Comparison of ENCODE assay signal across 8 cellular contexts in genomic region chr3:184338538-184338945, GRCh38. TPM values are rescaled to one million over a fixed set of nuclear protein-coding genes. Genes with fewer than 3 reads are reported as not detected.
DNase-seq lines count a peak whose midpoint lies in the region; ATAC-seq, FAIRE-seq and TF ChIP-seq lines count a peak whose summit lies in the region.

No MANE protein-coding gene starts in this region.

- H3K9me3 ChIP-seq in T-helper 17 cell (ENCODE audit: control insufficient read depth, low read length, poor library complexity, severe bottlenecking): no peaks in the 10 kb centered on the region

- TF ChIP-seq CTCF in omental fat pad (IDR thresholded peaks at IDR 0.05): no peak

- FAIRE-seq in frontal cortex (lab: Jason Lieb, UNC): no peak

- H3K4me3 Mint-ChIP-seq in T-helper 17 cell: peak overlapping the region; percentile 93

- H3K27me3 Mint-ChIP-seq in T-helper 17 cell: peaks cover 7% of the 10 kb centered on the region

- ATAC-seq in T-helper 17 cell (no peak), omental fat pad (ENCODE audit: low FRiP score) (peak; percentile 47), GM19463 (IDR thresholded peaks at IDR 0.05; ENCODE audit: unreplicated experiment) (no peak), GM18861 (IDR thresholded peaks at IDR 0.05; ENCODE audit: unreplicated experiment) (no peak)

- peaks cover 40% of the 10 kb centered on the region for H3K4me1 Mint-ChIP-seq in T-helper 17 cell

- peak; percentile 85 for DNase-seq in NCI-H1092 (lab: John Stamatoyannopoulos, UW)
- peak in 1 of 3 donors; percentile 18 for DNase-seq in T-helper 17 cell
- DNase-seq in frontal cortex (ENCODE audit: low spot score in 2 of 2): peak; percentile 77 to 97
- DNase-seq in omental fat pad (ENCODE audit: low spot score): peak; percentile 67
- DNase-seq in HT-29 (ENCODE audit: low spot score): no peak
- DNase-seq in H4 (ENCODE audit: low spot score): no peak

- peaks cover 8% of the 10 kb centered on the region for H3K36me3 Mint-ChIP-seq in T-helper 17 cell (ENCODE audit: low read depth)

- peak overlapping the region; percentile 95 for H3K27ac Mint-ChIP-seq in T-helper 17 cell

RNA-seq across cellular contexts. Expression of gene FAM131A, which starts 1.1 kb away (rescaled TPM):
- total RNA-seq in T-helper 17 cell (10 to 100 TPM in 1 of 2 donors, 1 to 10 TPM in 1; 7.9 to 10.9 TPM), frontal cortex (60.7 TPM), omental fat pad (10 to 100 TPM; 19.1 to 30.8 (median 25.9) TPM)
- 21.4 and 26.6 TPM in 2 replicates for total RNA-seq in HT-29 (2014; rRNA removed; shearing (Covaris generic))
- 18.4 and 22.2 TPM in 2 replicates for total RNA-seq in H4 (2014; rRNA removed; shearing (Covaris generic))

RNA-seq across cellular contexts. Expression of gene CLCN2, which starts 22.9 kb away (rescaled TPM):
- total RNA-seq in T-helper 17 cell (1 to 10 TPM; 4.6 TPM), frontal cortex (7.3 TPM), omental fat pad (1 to 10 TPM; 2.1 to 8.4 (median 3.8) TPM)
- total RNA-seq in HT-29 (2014; rRNA removed; shearing (Covaris generic)): 59.4 and 64.0 TPM in 2 replicates
- total RNA-seq in H4 (2014; rRNA removed; shearing (Covaris generic)): 3.3 and 4.7 TPM in 2 replicates

RNA-seq across cellular contexts. Expression of gene POLR2H, which starts 23.0 kb away (rescaled TPM):
- 10 to 100 TPM; 28.6 to 38.3 TPM for total RNA-seq in T-helper 17 cell
- 33.8 TPM for total RNA-seq in frontal cortex
- total RNA-seq in omental fat pad: 100 to 1,000 TPM in 1 of 4 donors, 10 to 100 TPM in 3; 63.9 to 110 (median 89.3) TPM
- 138 and 157 TPM in 2 replicates for total RNA-seq in HT-29 (2014; rRNA removed; shearing (Covaris generic))
- 250 and 279 TPM in 2 replicates for total RNA-seq in H4 (2014; rRNA removed; shearing (Covaris generic))

RNA-seq across cellular contexts. Expression of gene EIF4G1, which starts 24.1 kb away (rescaled TPM):
- total RNA-seq in T-helper 17 cell (100 to 1,000 TPM; 226 to 236 TPM), frontal cortex (88.0 TPM), omental fat pad (100 to 1,000 TPM; 235 to 471 (median 268) TPM)
- total RNA-seq in HT-29 (2014; rRNA removed; shearing (Covaris generic)): 494 and 497 TPM in 2 replicates
- total RNA-seq in H4 (2014; rRNA removed; shearing (Covaris generic)): 216 and 235 TPM in 2 replicates

RNA-seq across cellular contexts. Expression of gene THPO, which starts 39.5 kb away (rescaled TPM):
- total RNA-seq in T-helper 17 cell: not detected
- 0.41 TPM for total RNA-seq in frontal cortex
- 1 to 10 TPM in 1 of 4 donors, under 1 TPM in 3; 0.36 to 1.3 (median 0.94) TPM for total RNA-seq in omental fat pad
- total RNA-seq in HT-29 (2014; rRNA removed; shearing (Covaris generic)): 0.50 and 0.56 TPM in 2 replicates
- 0.43 and 0.74 TPM in 2 replicates for total RNA-seq in H4 (2014; rRNA removed; shearing (Covaris generic))

Comparison
In these comparisons a context has a peak if more than half of its experiments do, and no peak if none do; other contexts are left out.
1. DNase-seq: peak in NCI-H1092 (single experiment), frontal cortex (2 of 2) and omental fat pad (single experiment); none in HT-29 (single experiment) and H4 (single experiment).